Comparison of ENCODE assay signal across 8 cellular contexts in genomic region chr11:68038226-68038717, GRCh38. TPM values are rescaled to one million over a fixed set of nuclear protein-coding genes. Genes with fewer than 3 reads are reported as not detected.
DNase-seq lines count a peak whose midpoint lies in the region; ATAC-seq lines count a peak whose summit lies in the region.

No MANE protein-coding gene starts in this region.

- no peak overlapping the region for H3K27ac Mint-ChIP-seq in activated T-helper 1 cell treated with anti-CD3 and anti-CD28 coated beads, Interleukin-12 subunit alpha, Interleukin-12 subunit beta, Interleukin-2, Interleukin-4 antibody, amounts not matched to agents 30 ng/mL and 10 ng/mL and 1 ng/mL, durations not matched to agents 14 hours and 24 hours and 36 hours

- peaks cover 17% of the 10 kb centered on the region for H3K36me3 ChIP-seq in iPS-18a (ENCODE audit: control insufficient read depth, low read depth, low read length)

- H3K9me3 Mint-ChIP-seq in activated T-helper 1 cell treated with anti-CD3 and anti-CD28 coated beads, Interleukin-12 subunit alpha, Interleukin-12 subunit beta, Interleukin-2, Interleukin-4 antibody, amounts not matched to agents 30 ng/mL and 10 ng/mL and 1 ng/mL, durations not matched to agents 14 hours and 24 hours and 36 hours, result no peaks in the 10 kb centered on the region

- H3K27me3 Mint-ChIP-seq in activated T-helper 1 cell treated with anti-CD3 and anti-CD28 coated beads, Interleukin-12 subunit alpha, Interleukin-12 subunit beta, Interleukin-2, Interleukin-4 antibody, amounts not matched to agents 30 ng/mL and 10 ng/mL and 1 ng/mL, durations not matched to agents 14 hours and 24 hours and 36 hours (ENCODE audit: insufficient read depth), result no peaks in the 10 kb centered on the region

- no peak for ATAC-seq in HG03159 (IDR thresholded peaks at IDR 0.05; ENCODE audit: unreplicated experiment)

- peak overlapping the region; percentile 49 for H3K4me3 ChIP-seq in iPS-18a (ENCODE audit: low read length)

- no peaks in the 10 kb centered on the region for H3K9me3 ChIP-seq in iPS-18a (ENCODE audit: control insufficient read depth, low read depth, low read length)

- no peak overlapping the region for H3K9ac ChIP-seq in iPS-18a (ENCODE audit: low read length)

- intact Hi-C loops in activated T-helper 1 cell treated with anti-CD3 and anti-CD28 coated beads, Interleukin-12 subunit alpha, Interleukin-12 subunit beta, Interleukin-2, Interleukin-4 antibody, amounts not matched to agents 30 ng/mL and 10 ng/mL and 1 ng/mL, durations not matched to agents 14 hours and 24 hours and 36 hours (cut with micrococcal nuclease), result loop anchor here (2.0 kb wide), 1 partner anchor 83 kb away; the partner anchor contains the start of gene CHKA

- no peaks in the 10 kb centered on the region for H3K27me3 ChIP-seq in iPS-18a (ENCODE audit: control insufficient read depth, insufficient read depth, low read length)

- H3K4me1 Mint-ChIP-seq in activated T-helper 1 cell treated with anti-CD3 and anti-CD28 coated beads, Interleukin-12 subunit alpha, Interleukin-12 subunit beta, Interleukin-2, Interleukin-4 antibody, amounts not matched to agents 30 ng/mL and 10 ng/mL and 1 ng/mL, durations not matched to agents 14 hours and 24 hours and 36 hours (ENCODE audit: low read depth), result peaks cover 11% of the 10 kb centered on the region

- peaks cover 4% of the 10 kb centered on the region for H3K36me3 Mint-ChIP-seq in activated T-helper 1 cell treated with anti-CD3 and anti-CD28 coated beads, Interleukin-12 subunit alpha, Interleukin-12 subunit beta, Interleukin-2, Interleukin-4 antibody, amounts not matched to agents 30 ng/mL and 10 ng/mL and 1 ng/mL, durations not matched to agents 14 hours and 24 hours and 36 hours (ENCODE audit: low read depth)

- no peak overlapping the region for H3K27ac ChIP-seq in iPS-18a (ENCODE audit: low read length)
- H3K27ac ChIP-seq in substantia nigra (ENCODE audit: low read depth, low read length, poor library complexity, severe bottlenecking), result peak overlapping the region; percentile 72

- H3K4me3 Mint-ChIP-seq in activated T-helper 1 cell treated with anti-CD3 and anti-CD28 coated beads, Interleukin-12 subunit alpha, Interleukin-12 subunit beta, Interleukin-2, Interleukin-4 antibody, amounts not matched to agents 30 ng/mL and 10 ng/mL and 1 ng/mL, durations not matched to agents 14 hours and 24 hours and 36 hours, result peak overlapping the region; percentile 93

- peaks cover 6% of the 10 kb centered on the region for H3K4me1 ChIP-seq in iPS-18a (ENCODE audit: control insufficient read depth, low read depth, low read length)

- DNase-seq in NCI-H82 (lab: John Stamatoyannopoulos, UW) (peak; percentile 15), NCI-H82 treated with DMSO at 0.1 percent for 48 hours (lab: John Stamatoyannopoulos, UW; ENCODE audit: unreplicated experiment) (no peak), substantia nigra (lab: John Stamatoyannopoulos, UW) (no peak), DMS153 (lab: John Stamatoyannopoulos, UW) (no peak)
- no peak for DNase-seq in activated T-helper 1 cell treated with anti-CD3 and anti-CD28 coated beads, Interleukin-12 subunit alpha, Interleukin-12 subunit beta, Interleukin-2, Interleukin-4 antibody, amounts not matched to agents 30 ng/mL and 10 ng/mL and 1 ng/mL, durations not matched to agents 14 hours and 24 hours and 36 hours (ENCODE audit: low spot score)
- no peak for DNase-seq in stimulated activated CD4-positive, alpha-beta T cell treated with anti-CD3 and anti-CD28 coated beads, Interleukin-1b, Interleukin-23, amount 100 ng/mL, for 48 hours

RNA-seq across cellular contexts. Expression of gene TCIRG1, which starts 0.6 kb away (rescaled TPM):
- 142 and 152 TPM in 2 replicates for total RNA-seq in activated T-helper 1 cell treated with anti-CD3 and anti-CD28 coated beads, Interleukin-12 subunit alpha, Interleukin-12 subunit beta, Interleukin-2, Interleukin-4 antibody, amounts not matched to agents 30 ng/mL and 10 ng/mL and 1 ng/mL, durations not matched to agents 14 hours and 24 hours and 36 hours

RNA-seq across cellular contexts. Expression of gene NDUFS8, which starts 7.8 kb away (rescaled TPM):
- 137 and 144 TPM in 2 replicates for total RNA-seq in activated T-helper 1 cell treated with anti-CD3 and anti-CD28 coated beads, Interleukin-12 subunit alpha, Interleukin-12 subunit beta, Interleukin-2, Interleukin-4 antibody, amounts not matched to agents 30 ng/mL and 10 ng/mL and 1 ng/mL, durations not matched to agents 14 hours and 24 hours and 36 hours

RNA-seq across cellular contexts. Expression of gene ALDH3B1, which starts 28.1 kb away (rescaled TPM):
- total RNA-seq in activated T-helper 1 cell treated with anti-CD3 and anti-CD28 coated beads, Interleukin-12 subunit alpha, Interleukin-12 subunit beta, Interleukin-2, Interleukin-4 antibody, amounts not matched to agents 30 ng/mL and 10 ng/mL and 1 ng/mL, durations not matched to agents 14 hours and 24 hours and 36 hours, result not detected in 2 replicates

RNA-seq across cellular contexts. Expression of gene UNC93B1, which starts 34.4 kb away (rescaled TPM):
- total RNA-seq in activated T-helper 1 cell treated with anti-CD3 and anti-CD28 coated beads, Interleukin-12 subunit alpha, Interleukin-12 subunit beta, Interleukin-2, Interleukin-4 antibody, amounts not matched to agents 30 ng/mL and 10 ng/mL and 1 ng/mL, durations not matched to agents 14 hours and 24 hours and 36 hours, result 13.9 and 14.8 TPM in 2 replicates
